In the genomic region with DNA sequence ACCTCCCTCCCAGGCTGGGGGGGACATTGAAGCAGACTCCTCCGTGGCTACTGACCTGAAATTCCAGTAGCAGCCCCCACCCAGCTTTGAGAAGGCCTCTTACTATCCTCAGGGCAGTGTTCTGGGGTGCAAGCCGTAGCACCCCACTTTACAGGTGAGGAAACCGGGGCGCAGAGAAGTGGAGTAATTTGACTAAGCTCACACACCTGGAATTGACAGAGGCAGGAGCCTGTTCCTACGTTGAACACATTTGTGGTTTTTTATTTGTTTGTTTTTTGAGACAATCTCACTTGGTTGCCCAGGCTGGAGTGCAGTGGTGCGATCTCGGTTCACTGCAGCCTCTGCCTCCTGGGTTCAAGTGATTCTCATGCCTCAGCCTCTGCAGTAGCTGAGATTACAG, we compare ENCODE assay signal across 1 cellular context.
TF ChIP-seq lines count a peak whose summit lies in the region.

No MANE protein-coding gene starts in this region.

TF ChIP-seq in IMR-90, 13 proteins besides CTCF, POLR2A, EP300 and RAD21:
- no peak for TF ChIP-seq RFX5 (IDR thresholded peaks at IDR 0.05; ENCODE audit: low read depth, low read length)
- no peak for TF ChIP-seq MAFK (IDR thresholded peaks at IDR 0.05; ENCODE audit: low read depth, low read length)
- TF ChIP-seq, protein P1, sequence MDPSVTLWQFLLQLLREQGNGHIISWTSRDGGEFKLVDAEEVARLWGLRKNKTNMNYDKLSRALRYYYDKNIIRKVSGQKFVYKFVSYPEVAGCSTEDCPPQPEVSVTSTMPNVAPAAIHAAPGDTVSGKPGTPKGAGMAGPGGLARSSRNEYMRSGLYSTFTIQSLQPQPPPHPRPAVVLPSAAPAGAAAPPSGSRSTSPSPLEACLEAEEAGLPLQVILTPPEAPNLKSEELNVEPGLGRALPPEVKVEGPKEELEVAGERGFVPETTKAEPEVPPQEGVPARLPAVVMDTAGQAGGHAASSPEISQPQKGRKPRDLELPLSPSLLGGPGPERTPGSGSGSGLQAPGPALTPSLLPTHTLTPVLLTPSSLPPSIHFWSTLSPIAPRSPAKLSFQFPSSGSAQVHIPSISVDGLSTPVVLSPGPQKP (IDR thresholded peaks at IDR 0.05; ENCODE audit: borderline replicate concordance, low read depth, low read length) = no peak
- no peak for TF ChIP-seq CHD1 (IDR thresholded peaks at IDR 0.05; ENCODE audit: low read depth, low read length)
- no peak for TF ChIP-seq CEBPB (IDR thresholded peaks at IDR 0.05; ENCODE audit: low read depth, low read length)
- TF ChIP-seq SMC3 (IDR thresholded peaks at IDR 0.05; ENCODE audit: low read depth, low read length) = no peak
- TF ChIP-seq MXI1 (IDR thresholded peaks at IDR 0.05; ENCODE audit: borderline replicate concordance, low read depth, low read length) = no peak
- TF ChIP-seq BHLHE40 (IDR thresholded peaks at IDR 0.05; ENCODE audit: low read depth, low read length) = no peak
- no peak for TF ChIP-seq NFE2L2 (IDR thresholded peaks at IDR 0.05; ENCODE audit: low read depth, low read length)
- no peak for TF ChIP-seq FOS (IDR thresholded peaks at IDR 0.05; ENCODE audit: low read depth, low read length)
